ENCODE assay signal across 1 cellular context in genomic region chr21:31900121-31900895, GRCh38.
TF ChIP-seq lines count a peak whose summit lies in the region.

No MANE protein-coding gene starts in this region.

TF ChIP-seq in WTC11, 78 proteins besides CTCF, POLR2A, EP300 and RAD21 (continued from another document):
- TF ChIP-seq ZNF532 (CRISPR knock-in tag; IDR thresholded peaks at IDR 0.05; ENCODE audit: borderline replicate concordance) (no peak), ETV6 (CRISPR knock-in tag; IDR thresholded peaks at IDR 0.05) (no peak), ELF4 (CRISPR knock-in tag; IDR thresholded peaks at IDR 0.05; ENCODE audit: low read depth) (no peak), TCF7 (CRISPR knock-in tag; IDR thresholded peaks at IDR 0.05; ENCODE audit: low read depth) (no peak), ZNF671 (CRISPR knock-in tag; IDR thresholded peaks at IDR 0.05) (no peak), ZNF512 (CRISPR knock-in tag; IDR thresholded peaks at IDR 0.05; ENCODE audit: borderline replicate concordance) (no peak), ZNF232 (CRISPR knock-in tag; IDR thresholded peaks at IDR 0.05) (no peak)
- TF ChIP-seq, protein P1, sequence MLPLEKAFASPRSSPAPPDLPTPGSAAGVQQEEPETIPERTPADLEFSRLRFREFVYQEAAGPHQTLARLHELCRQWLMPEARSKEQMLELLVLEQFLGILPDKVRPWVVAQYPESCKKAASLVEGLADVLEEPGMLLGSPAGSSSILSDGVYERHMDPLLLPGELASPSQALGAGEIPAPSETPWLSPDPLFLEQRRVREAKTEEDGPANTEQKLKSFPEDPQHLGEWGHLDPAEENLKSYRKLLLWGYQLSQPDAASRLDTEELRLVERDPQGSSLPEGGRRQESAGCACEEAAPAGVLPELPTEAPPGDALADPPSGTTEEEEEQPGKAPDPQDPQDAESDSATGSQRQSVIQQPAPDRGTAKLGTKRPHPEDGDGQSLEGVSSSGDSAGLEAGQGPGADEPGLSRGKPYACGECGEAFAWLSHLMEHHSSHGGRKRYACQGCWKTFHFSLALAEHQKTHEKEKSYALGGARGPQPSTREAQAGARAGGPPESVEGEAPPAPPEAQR (CRISPR knock-in tag; IDR thresholded peaks at IDR 0.05) = no peak
